ENCODE assay signal across 27 cellular contexts in the genomic region with DNA sequence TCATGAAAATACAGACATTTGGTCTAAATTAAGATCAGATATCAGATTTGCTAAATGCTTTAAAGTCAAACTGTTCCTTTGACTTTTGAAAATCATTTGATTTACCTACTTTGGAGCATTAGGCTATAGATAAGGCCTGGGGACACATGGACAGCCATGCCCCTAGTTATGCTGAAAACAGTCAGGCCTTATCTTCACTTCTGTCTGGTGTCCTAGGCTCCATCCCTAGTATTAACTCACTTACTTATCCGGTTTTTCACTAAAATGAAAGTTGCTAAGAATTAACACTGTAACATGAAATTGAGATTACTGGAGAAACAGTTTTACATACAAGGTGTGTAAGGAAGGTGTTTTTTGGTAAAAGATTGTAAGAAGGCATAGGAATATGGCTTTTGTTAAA. TPM values are rescaled to one million over a fixed set of nuclear protein-coding genes. Genes with fewer than 3 reads are reported as not detected.
"Had no signal": no experiment of that assay in that cellular context is flagged by ENCODE, and none has a peak within 500 bp of the region (broad histone marks: within the 10 kb centered on the region; RNA-seq: fewer than 3 reads in every experiment).

No MANE protein-coding gene starts in this region.

- H3K27me3 ChIP-seq: adrenal gland, Peyer's patch, SJCRH30 had no signal

- H3K27me3 Mint-ChIP-seq: activated CD8-positive, alpha-beta T cell treated with anti-CD3 and anti-CD28 coated beads for 36 hours had no signal

- H3K4me1 ChIP-seq: SJCRH30 had no signal

- H3K4me3 Mint-ChIP-seq: activated CD8-positive, alpha-beta T cell treated with anti-CD3 and anti-CD28 coated beads for 36 hours; activated naive CD8-positive, alpha-beta T cell treated with anti-CD3 and anti-CD28 coated beads, Interleukin-2, amount 10 ng/mL, durations not matched to agents 7 days and 5 days had no signal

- ATAC-seq: activated CD4-positive, CD25-positive, alpha-beta regulatory T cell treated with anti-CD3 and anti-CD28 coated beads, Interleukin-2, amount 50 U/mL, for 24 hours; activated CD8-positive, alpha-beta T cell treated with anti-CD3 and anti-CD28 coated beads for 36 hours had no signal

- DNase-seq: activated CD4-positive, alpha-beta T cell treated with anti-CD3 and anti-CD28 coated beads for 4 hours; activated CD8-positive, alpha-beta memory T cell treated with anti-CD3 and anti-CD28 coated beads, Interleukin-2, amount 50 U/mL, for 4 hours; activated CD8-positive, alpha-beta T cell treated with anti-CD3 and anti-CD28 coated beads for 36 hours; activated naive CD4-positive, alpha-beta T cell treated with anti-CD3 and anti-CD28 coated beads, Interleukin-2, amount 50 U/mL, for 16 hours; activated naive CD8-positive, alpha-beta T cell treated with anti-CD3 and anti-CD28 coated beads, Interleukin-2, amount 10 ng/mL, durations not matched to agents 7 days and 5 days; adrenal gland; anterior cingulate cortex; cerebellar nuclear complex; MV-4-11; NCI-H1092 treated with DMSO at 0.1 percent for 48 hours; NCI-H1417 treated with DMSO at 0.1 percent for 48 hours; NCI-H1694; NCI-H2029; NCI-H2107; NCI-H2171 treated with DMSO at 0.1 percent for 48 hours; NCI-H226; NCI-H526; NCI-H774; NK-92 treated with Interleukin-12 subunit alpha and Interleukin-12 subunit beta, amount 100 ng/mL, for 24 hours; Peyer's patch; Right ventricle myocardium superior; SJCRH30; T-helper 2 cell; T1000 had no signal

- H3K36me3 ChIP-seq: adrenal gland, Peyer's patch, SJCRH30 had no signal

- H3K27ac Mint-ChIP-seq: activated CD8-positive, alpha-beta T cell treated with anti-CD3 and anti-CD28 coated beads for 36 hours; activated naive CD8-positive, alpha-beta T cell treated with anti-CD3 and anti-CD28 coated beads, Interleukin-2, amount 10 ng/mL, durations not matched to agents 7 days and 5 days had no signal

- H3K9me3 ChIP-seq: adrenal gland, Peyer's patch, SJCRH30 had no signal

- H3K4me3 ChIP-seq: adrenal gland, Peyer's patch, SJCRH30 had no signal

- H3K27ac ChIP-seq: adrenal gland, Peyer's patch, RWPE1, SJCRH30 had no signal

RNA-seq across cellular contexts. Expression of a gene that starts 4.5 kb away (rescaled TPM):
- total RNA-seq: NCI-H460 had no signal
